8 cellular contexts compared by ENCODE assay signal in the genomic region with DNA sequence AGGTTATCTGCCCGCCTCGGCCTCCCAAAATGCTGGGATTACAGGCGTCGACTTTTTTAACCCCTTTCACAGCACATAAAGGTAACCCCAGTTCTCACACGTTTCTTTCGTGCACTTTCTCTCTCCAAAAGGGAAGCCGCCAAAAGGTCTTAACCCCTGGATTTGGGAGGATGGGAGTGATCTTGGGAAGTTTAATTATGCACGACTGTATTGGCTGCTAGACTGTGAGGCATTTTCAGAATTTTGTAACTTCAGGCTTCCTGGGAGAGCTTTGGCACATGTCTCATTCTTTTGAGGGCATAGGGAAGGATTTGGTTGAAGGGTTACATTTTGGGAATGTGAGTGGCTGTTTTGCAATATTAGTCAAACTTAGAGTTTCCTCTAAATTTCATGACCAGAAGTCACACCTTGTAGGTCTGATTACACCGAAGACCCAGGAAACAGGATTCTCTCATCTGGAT. TPM values are rescaled to one million over a fixed set of nuclear protein-coding genes. Genes with fewer than 3 reads are reported as not detected.
DNase-seq lines count a peak whose midpoint lies in the region; ATAC-seq and TF ChIP-seq lines count a peak whose summit lies in the region.

No MANE protein-coding gene starts in this region.

- DNase-seq in heart left ventricle (no peak), Right ventricle myocardium inferior (ENCODE audit: missing footprints) (no peak), astrocyte of the spinal cord (ENCODE audit: low read depth, low spot score) (no peak), memory B cell (ENCODE audit: low spot score in 2 of 2) (no peak), vagina (ENCODE audit: extremely low spot score in 2 of 2) (no peak), germinal center (ENCODE audit: low spot score) (no peak), NCI-H2227 treated with DMSO at 0.1 percent for 48 hours (lab: John Stamatoyannopoulos, UW) (no peak)

- H3K36me3 Mint-ChIP-seq in memory B cell, result peaks cover 4% of the 10 kb centered on the region

- no peaks in the 10 kb centered on the region for H3K9me3 Mint-ChIP-seq in memory B cell

- H3K4me1 Mint-ChIP-seq in memory B cell, result peaks cover 41% of the 10 kb centered on the region

- WGBS in heart left ventricle, 4 donors, result 25 to 29% (median 27%) methylated on average over 9 of the region's 9 CpGs

- no peak for ATAC-seq in heart left ventricle
- no peak for ATAC-seq in Right ventricle myocardium inferior
- no peak for ATAC-seq in memory B cell (ENCODE audit: low read depth)
- ATAC-seq in HG03469 (IDR thresholded peaks at IDR 0.05; ENCODE audit: unreplicated experiment), result no peak

- TF ChIP-seq POLR2A in heart left ventricle (IDR thresholded peaks at IDR 0.05) (no peak), vagina (IDR thresholded peaks at IDR 0.05) (no peak)

- intact Hi-C loops in heart left ventricle (cut with DNase I) (loop anchor here in 7 of 10 donors (2.0 to 10.0 kb wide), 8 partner anchors 34 to 277 kb away; partner anchors contain the start of genes SPRYD4 (in 4 of the 7), CS (in 1 of the 7) and NABP2 (in 1 of the 7)), Right ventricle myocardium inferior (cut with DNase I) (loop anchor here (1.0 kb wide), 1 partner anchor 274 kb away; no protein-coding TSS in a partner anchor), vagina (cut with DNase I) (no loop called here)

- peak overlapping the region; percentile 98 for H3K27ac Mint-ChIP-seq in memory B cell

- TF ChIP-seq CTCF in heart left ventricle (IDR thresholded peaks at IDR 0.05) (no peak), astrocyte of the spinal cord (IDR thresholded peaks at IDR 0.05; ENCODE audit: low read depth, low read length) (no peak), vagina (IDR thresholded peaks at IDR 0.05) (no peak)

- in situ Hi-C loops in astrocyte of the spinal cord (cut with HindIII; ENCODE audit: low sequenced_read_pairs), result no loop called here

- no peaks in the 10 kb centered on the region for H3K27me3 ChIP-seq in heart left ventricle
- no peaks in the 10 kb centered on the region for H3K27me3 ChIP-seq in vagina

- H3K4me3 ChIP-seq in heart left ventricle (peak overlapping the region; percentile 50 to 99 (median 84)), astrocyte of the spinal cord (ENCODE audit: low read depth, low read length) (peak overlapping the region; percentile 77), vagina (peak overlapping the region; percentile 80 to 93)

- H3K4me3 Mint-ChIP-seq in memory B cell, result peak overlapping the region; percentile 93

- H3K27ac ChIP-seq in heart left ventricle (peak overlapping the region in 11 of 12 donors; percentile 73 to 98 (median 91)), vagina (peak overlapping the region; percentile 94)

- H3K9me3 ChIP-seq in heart left ventricle (no peaks in the 10 kb centered on the region), vagina (no peaks in the 10 kb centered on the region)

- H3K4me1 ChIP-seq in heart left ventricle, result peaks cover 0 to 38% (median 17%) of the 10 kb centered on the region in 12 donors
- peaks cover 28% of the 10 kb centered on the region for H3K4me1 ChIP-seq in vagina

- peaks cover 0 to 19% (median 12%) of the 10 kb centered on the region in 9 donors for H3K36me3 ChIP-seq in heart left ventricle
- peaks cover 0 to 4% of the 10 kb centered on the region in 2 donors for H3K36me3 ChIP-seq in vagina

- no peaks in the 10 kb centered on the region for H3K27me3 Mint-ChIP-seq in memory B cell

RNA-seq across cellular contexts. Expression of gene SMARCC2, which starts 1.4 kb away (rescaled TPM):
- total RNA-seq in heart left ventricle (10 to 100 TPM; 48.6 to 83.5 (median 66.2) TPM), Right ventricle myocardium inferior (68.8 TPM), vagina (95.3 TPM)
- polyA plus RNA-seq in heart left ventricle, result 10 to 100 TPM; 21.4 to 27.6 TPM

RNA-seq across cellular contexts. Expression of gene RNF41, which starts 31.0 kb away (rescaled TPM):
- 10 to 100 TPM; 41.7 to 84.0 (median 53.3) TPM for total RNA-seq in heart left ventricle
- 10 to 100 TPM; 10.6 to 62.4 TPM for polyA plus RNA-seq in heart left ventricle
- 53.8 TPM for total RNA-seq in Right ventricle myocardium inferior
- 79.6 TPM for total RNA-seq in vagina

RNA-seq across cellular contexts. Expression of gene MYL6, which starts 32.6 kb away (rescaled TPM):
- total RNA-seq in heart left ventricle (100 to 1,000 TPM; 355 to 949 (median 613) TPM), Right ventricle myocardium inferior (673 TPM), vagina (2,285 TPM)
- polyA plus RNA-seq in heart left ventricle, result 1,000 to 10,000 TPM in 1 of 2 donors, 100 to 1,000 TPM in 1; 745 to 1,383 TPM

RNA-seq across cellular contexts. Expression of gene NABP2, which starts 33.4 kb away (rescaled TPM):
- 10 to 100 TPM; 18.0 to 27.4 (median 20.7) TPM for total RNA-seq in heart left ventricle
- 10 to 100 TPM; 14.8 to 30.1 TPM for polyA plus RNA-seq in heart left ventricle
- 22.2 TPM for total RNA-seq in Right ventricle myocardium inferior
- total RNA-seq in vagina, result 20.4 TPM

RNA-seq across cellular contexts. Expression of gene MYL6B, which starts 38.3 kb away (rescaled TPM):
- 10 to 100 TPM; 30.1 to 55.2 (median 41.1) TPM for total RNA-seq in heart left ventricle
- 10 to 100 TPM; 27.5 to 65.9 TPM for polyA plus RNA-seq in heart left ventricle
- total RNA-seq in Right ventricle myocardium inferior, result 45.8 TPM
- total RNA-seq in vagina, result 40.8 TPM
